21 cellular contexts compared by ENCODE assay signal in the genomic region with DNA sequence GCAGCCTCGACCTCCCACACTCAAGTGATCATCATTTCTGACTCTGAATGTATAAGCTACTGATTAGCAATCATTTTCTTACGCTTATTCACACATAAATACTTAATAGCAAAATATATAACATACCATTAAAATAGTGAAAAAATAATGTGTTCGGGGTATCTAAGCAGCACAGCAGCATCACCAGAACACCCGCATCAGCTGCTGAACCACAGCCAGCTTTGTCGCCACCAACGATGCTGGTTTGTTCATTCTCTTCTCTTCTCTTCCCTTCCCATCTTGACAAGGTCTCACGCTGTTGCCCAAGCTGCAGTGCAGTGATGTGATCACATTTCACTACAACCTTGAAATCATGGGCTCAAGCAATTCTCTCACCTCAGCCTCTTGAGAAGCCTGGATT.
"Had no signal": no experiment of that assay in that cellular context is flagged by ENCODE, and none has a peak within 500 bp of the region (broad histone marks: within the 10 kb centered on the region; RNA-seq: fewer than 3 reads in every experiment).

No MANE protein-coding gene starts in this region.

- H3K27me3 ChIP-seq: colonic mucosa, foreskin keratinocyte, hepatocyte, neural progenitor cell, ovary, right atrium auricular region, tibial artery, upper lobe of left lung, uterus had no signal

- H3K9ac ChIP-seq: neural progenitor cell had no signal

- H3K9me3 ChIP-seq: colonic mucosa, mucosa of descending colon, ovary, right atrium auricular region, tibial artery, upper lobe of left lung, uterus had no signal

- H3K36me3 ChIP-seq: colonic mucosa, neural progenitor cell, ovary, right atrium auricular region, tibial artery, upper lobe of left lung, uterus had no signal

- H3K4me2 ChIP-seq: hepatocyte, neural progenitor cell, smooth muscle cell had no signal

- DNase-seq: colonic mucosa; effector CD4-positive, alpha-beta T cell; endodermal cell; erythroblast; foreskin keratinocyte; kidney glomerular epithelial cell; mammary epithelial cell; mucosa of descending colon; natural killer cell; ovary; stimulated activated CD4-positive, alpha-beta T cell treated with anti-CD3 and anti-CD28 coated beads, Interleukin-2, amount 100 ng/mL, for 48 hours; tibial artery; upper lobe of left lung; uterus had no signal

- H3K4me3 ChIP-seq: colonic mucosa, hepatocyte, mucosa of descending colon, neural progenitor cell, ovary, right atrium auricular region, smooth muscle cell, tibial artery, upper lobe of left lung, uterus had no signal

- H3K27ac ChIP-seq: colonic mucosa, foreskin keratinocyte, hepatocyte, neural progenitor cell, ovary, right atrium auricular region, tibial artery, upper lobe of left lung, uterus had no signal

- FAIRE-seq: endothelial cell of umbilical vein, islet of Langerhans had no signal

- H2AFZ ChIP-seq: hepatocyte, neural progenitor cell had no signal

- ATAC-seq: foreskin keratinocyte, left lobe of liver, mucosa of descending colon, natural killer cell had no signal

- H3K4me1 ChIP-seq: colonic mucosa, neural progenitor cell, right atrium auricular region, tibial artery, upper lobe of left lung, uterus had no signal

- H3K79me2 ChIP-seq: hepatocyte had no signal
